ENCODE assay signal across 21 cellular contexts in genomic region chr13:101205408-101205807, GRCh38.
"Had no signal": no experiment of that assay in that cellular context is flagged by ENCODE, and none has a peak within 500 bp of the region (broad histone marks: within the 10 kb centered on the region; RNA-seq: fewer than 3 reads in every experiment).

No MANE protein-coding gene starts in this region.

- H3K9me3 ChIP-seq: adrenal gland, Peyer's patch, SJSA1 had no signal

- H3K4me1 ChIP-seq: adrenal gland, Peyer's patch had no signal

- H3K36me3 ChIP-seq: adrenal gland, Peyer's patch, SJSA1 had no signal

- FAIRE-seq: colon had no signal

- H3K4me3 ChIP-seq: adrenal gland, Peyer's patch, SJSA1 had no signal

- ATAC-seq: activated CD4-positive, CD25-positive, alpha-beta regulatory T cell treated with anti-CD3 and anti-CD28 coated beads, Interleukin-2, amount 50 U/mL, for 24 hours; activated CD8-positive, alpha-beta T cell treated with anti-CD3 and anti-CD28 coated beads, Interleukin-2, amount 10 ng/mL, durations not matched to agents 7 days and 5 days had no signal

- H3K27me3 ChIP-seq: adrenal gland, Peyer's patch, SJSA1 had no signal

- H3K27ac ChIP-seq: adrenal gland, Peyer's patch, RWPE1, SJSA1 had no signal

- DNase-seq: activated CD4-positive, alpha-beta T cell treated with anti-CD3 and anti-CD28 coated beads for 4 hours; activated CD8-positive, alpha-beta memory T cell treated with anti-CD3 and anti-CD28 coated beads, Interleukin-2, amount 50 U/mL, for 48 hours; activated CD8-positive, alpha-beta T cell treated with anti-CD3 and anti-CD28 coated beads, Interleukin-2, amount 10 ng/mL, durations not matched to agents 7 days and 5 days; activated naive CD4-positive, alpha-beta T cell treated with anti-CD3 and anti-CD28 coated beads, Interleukin-2, amount 50 U/mL, for 16 hours; activated naive CD8-positive, alpha-beta T cell treated with anti-CD3 and anti-CD28 coated beads, Interleukin-2, amount 10 ng/mL, durations not matched to agents 7 days and 5 days; activated T-cell treated with anti-CD3 and anti-CD28 coated beads, Interleukin-2, amount 50 U/mL, for 1 hour; adrenal gland; anterior cingulate cortex; cerebellar nuclear complex; NCI-H1105 treated with DMSO at 0.1 percent for 48 hours; NCI-H187 treated with DMSO at 0.1 percent for 48 hours; NCI-H345; NCI-H510A; NCI-H69; Peyer's patch; SHP77; SW 1271 had no signal
